In genomic region chr17:77107506-77108433, GRCh38 we compare ENCODE assay signal across 1 cellular context.
A peak's percentile ranks its signal among the peaks of the same experiment; 100 is the strongest.
TF ChIP-seq lines count a peak whose summit lies in the region.

No MANE protein-coding gene starts in this region.

TF ChIP-seq in GM12878, 131 proteins besides CTCF, POLR2A, EP300 and RAD21 (continued from another document):
- TF ChIP-seq HDAC2 (IDR thresholded peaks at IDR 0.05) (no peak), SIN3A (IDR thresholded peaks at IDR 0.05; ENCODE audit: low read depth, low read length) (no peak), PKNOX1 (IDR thresholded peaks at IDR 0.05) (peak; percentile 7; the same call in 1 of the 2 replicates), RELA (IDR thresholded peaks at IDR 0.05; ENCODE audit: borderline replicate concordance, partially characterized antibody) (peak; percentile 100), SP1 (IDR thresholded peaks at IDR 0.05; ENCODE audit: low read depth, low read length) (peak; percentile 80), TBL1XR1 (IDR thresholded peaks at IDR 0.05; ENCODE audit: low read depth, low read length) (peak; percentile 91; the same call in 1 of the 2 replicates), FOXM1 (IDR thresholded peaks at IDR 0.05; ENCODE audit: low read depth, low read length) (peak; percentile 70; the same call in 1 of the 2 replicates), CEBPB (IDR thresholded peaks at IDR 0.05; ENCODE audit: borderline replicate concordance in 1 of 2, low read depth in 2 of 2, low read length in 2 of 2) (peak in 1 of 2 experiments; percentile 74; a peak in 1 of 4 replicates), IRF4 (IDR thresholded peaks at IDR 0.05; ENCODE audit: low read depth, low read length) (0 out of 2 replicates have a peak, but pooled peaks have one; percentile 25), CHD1 (IDR thresholded peaks at IDR 0.05; ENCODE audit: low read depth, low read length) (no peak), RUNX3 (IDR thresholded peaks at IDR 0.05; ENCODE audit: low read length) (peak; percentile 98), SREBF1 (IDR thresholded peaks at IDR 0.05; ENCODE audit: low read length) (no peak), POLR2AphosphoS5 (IDR thresholded peaks at IDR 0.05; ENCODE audit: low read length) (peak; percentile 43; the same call in 1 of the 2 replicates), YY1 (IDR thresholded peaks at IDR 0.05; ENCODE audit: low read depth, low read length) (peak; percentile 65), ETV6 (conservative IDR thresholded peaks at IDR 0.05 in 1 of 2, IDR thresholded peaks at IDR 0.05 in 1 of 2; ENCODE audit: borderline replicate concordance in 1 of 2, low read depth in 1 of 2) (peak in 1 of 2 experiments; percentile 64; a peak in 1 of 4 replicates), PRDM15 (CRISPR knock-in tag; IDR thresholded peaks at IDR 0.05) (no peak), ZBTB4 (CRISPR knock-in tag; IDR thresholded peaks at IDR 0.05) (no peak), IRF5 (IDR thresholded peaks at IDR 0.05; ENCODE audit: borderline replicate concordance) (peak; percentile 36; the same call in 1 of the 2 replicates), BCL3 (IDR thresholded peaks at IDR 0.05; ENCODE audit: borderline replicate concordance, insufficient read depth, low read depth, low read length, poor library complexity, severe bottlenecking) (peak; percentile 82), HDAC6 (IDR thresholded peaks at IDR 0.05; ENCODE audit: unreplicated experiment) (no peak), NFYA (IDR thresholded peaks at IDR 0.05; ENCODE audit: borderline replicate concordance, low read depth, low read length) (no peak), TCF12 (IDR thresholded peaks at IDR 0.05; ENCODE audit: low read depth, low read length) (peak; percentile 62; the same call in 1 of the 2 replicates), BRCA1 (IDR thresholded peaks at IDR 0.05; ENCODE audit: low read depth, low read length) (no peak), BMI1 (IDR thresholded peaks at IDR 0.05; ENCODE audit: borderline replicate concordance) (peak; percentile 48; the same call in 1 of the 2 replicates), PAX5 (IDR thresholded peaks at IDR 0.05; ENCODE audit: borderline replicate concordance, low read depth, low read length) (peak; percentile 84; the same call in 1 of the 2 replicates), EGR1 (IDR thresholded peaks at IDR 0.05; ENCODE audit: borderline replicate concordance in 1 of 2, low read depth in 2 of 2, low read length in 2 of 2) (peak in 1 of 2 experiments; percentile 76; a peak in 2 of 3 replicates), SIX5 (IDR thresholded peaks at IDR 0.05; ENCODE audit: low read depth, low read length, severe bottlenecking) (no peak), EZH2 (IDR thresholded peaks at IDR 0.05; ENCODE audit: borderline replicate concordance, control insufficient read depth, low read depth, low read length) (no peak), HDGF (IDR thresholded peaks at IDR 0.05) (peak; percentile 39; the same call in 1 of the 2 replicates), JUNB (IDR thresholded peaks at IDR 0.05) (peak; percentile 60)
TF ChIP-seq in GM12878: peak in this region for 49.
